Comparison of ENCODE assay signal across 20 cellular contexts in the genomic region with DNA sequence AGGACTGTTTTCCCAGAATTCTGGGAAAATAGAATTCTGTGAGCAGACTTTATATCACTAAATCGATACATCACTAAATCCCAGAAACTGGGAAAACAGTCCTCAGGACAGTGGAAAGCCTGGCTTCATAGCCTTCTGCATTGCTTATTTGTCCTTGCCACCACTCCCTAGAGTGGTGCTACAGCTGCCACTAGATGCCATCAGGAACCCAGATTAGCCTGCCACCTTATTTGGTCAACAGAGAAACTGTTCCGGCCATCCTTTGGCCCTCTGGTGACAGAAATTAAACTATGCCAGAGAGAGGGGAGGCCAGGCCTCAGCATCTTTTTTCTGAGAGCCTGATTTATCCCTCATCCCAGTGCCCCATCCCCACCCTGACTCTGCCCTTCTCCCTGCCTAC.
"Had no signal": no experiment of that assay in that cellular context is flagged by ENCODE, and none has a peak within 500 bp of the region (broad histone marks: within the 10 kb centered on the region; RNA-seq: fewer than 3 reads in every experiment).

No MANE protein-coding gene starts in this region.

- H3K4me2 ChIP-seq: PC-9 had no signal

- H3K9me3 Mint-ChIP-seq: activated naive CD4-positive, alpha-beta T cell treated with anti-CD3 and anti-CD28 coated beads, Interleukin-2, amount 50 U/mL, for 24 hours had no signal

- H3K4me3 ChIP-seq: body of pancreas, PC-9 had no signal

- H3K9me3 ChIP-seq: body of pancreas had no signal

- ATAC-seq: body of pancreas, T-helper 17 cell had no signal

- H3K27me3 Mint-ChIP-seq: activated naive CD4-positive, alpha-beta T cell treated with anti-CD3 and anti-CD28 coated beads, Interleukin-2, amount 50 U/mL, for 24 hours; T-helper 17 cell had no signal

- H3K27me3 ChIP-seq: body of pancreas had no signal

- H3K4me1 ChIP-seq: body of pancreas had no signal

- H3K27ac ChIP-seq: body of pancreas, PC-9 had no signal

- H3K27ac Mint-ChIP-seq: activated CD8-positive, alpha-beta T cell treated with anti-CD3 and anti-CD28 coated beads, Interleukin-2, amount 10 ng/mL, durations not matched to agents 7 days and 5 days; activated naive CD4-positive, alpha-beta T cell treated with anti-CD3 and anti-CD28 coated beads, Interleukin-2, amount 50 U/mL, for 24 hours; T-helper 17 cell; WTC11 had no signal

- H3K4me1 Mint-ChIP-seq: activated naive CD4-positive, alpha-beta T cell treated with anti-CD3 and anti-CD28 coated beads, Interleukin-2, amount 50 U/mL, for 24 hours; WTC11 had no signal

- H3K4me3 Mint-ChIP-seq: activated CD8-positive, alpha-beta T cell treated with anti-CD3 and anti-CD28 coated beads, Interleukin-2, amount 10 ng/mL, durations not matched to agents 7 days and 5 days; activated naive CD4-positive, alpha-beta T cell treated with anti-CD3 and anti-CD28 coated beads, Interleukin-2, amount 50 U/mL, for 24 hours; T-helper 17 cell; WTC11 had no signal

- H2AFZ ChIP-seq: PC-9 had no signal

- DNase-seq: activated CD4-positive, alpha-beta T cell treated with anti-CD3 and anti-CD28 coated beads for 48 hours; activated CD4-positive, alpha-beta T cell treated with anti-CD3 and anti-CD28 coated beads, Interleukin-2, amount 50 U/mL, for 4 hours; activated CD4-positive, CD25-positive, alpha-beta regulatory T cell treated with anti-CD3 and anti-CD28 coated beads, Interleukin-2, amount 50 U/mL, for 72 hours; activated CD8-positive, alpha-beta memory T cell treated with anti-CD3 and anti-CD28 coated beads, Interleukin-2, amount 50 U/mL, for 48 hours; activated CD8-positive, alpha-beta T cell treated with anti-CD3 and anti-CD28 coated beads, Interleukin-2, amount 10 ng/mL, durations not matched to agents 7 days and 5 days; aorta; body of pancreas; central memory CD4-positive, alpha-beta T cell; MM.1S; NCI-H1105 treated with DMSO at 0.1 percent for 48 hours; NCI-H1436 treated with DMSO at 0.1 percent for 48 hours; NCI-H187 treated with DMSO at 0.1 percent for 48 hours; NCI-H2081 treated with DMSO at 0.1 percent for 48 hours; NCI-H446; PC-9; SIG-M5; T-helper 17 cell; T-helper 9 cell had no signal
